ENCODE assay signal across 5 cellular contexts in genomic region chr4:77570508-77571214, GRCh38. TPM values are rescaled to one million over a fixed set of nuclear protein-coding genes. Genes with fewer than 3 reads are reported as not detected.
"Had no signal": no experiment of that assay in that cellular context is flagged by ENCODE, and none has a peak within 500 bp of the region (broad histone marks: within the 10 kb centered on the region; RNA-seq: fewer than 3 reads in every experiment).

No MANE protein-coding gene starts in this region.

RNA-seq across cellular contexts. Expression of gene CXCL13, which starts 35.0 kb away (rescaled TPM):
- total RNA-seq: HepG2, HT-29, HT1080, IMR-90, K562 had no signal
